ENCODE assay signal across 5 cellular contexts in genomic region chrX:2382433-2383048, GRCh38.
DNase-seq lines count a peak whose midpoint lies in the region; FAIRE-seq and TF ChIP-seq lines count a peak whose summit lies in the region.
"Not testable (repeated sequence)": the region's sequence is repeated elsewhere in the genome, so short reads cannot be mapped to it uniquely, and the experiment has no call there.

No MANE protein-coding gene starts in this region.

- not testable (repeated sequence) for H3K4me3 ChIP-seq in HEK293 (ENCODE audit: low read depth, low read length); astrocyte (ENCODE audit: insufficient read depth, low read depth, low read length); bronchial epithelial cell (ENCODE audit: low read depth, low read length); neuronal stem cell (ENCODE audit: low read length in 2 of 2)

- H2BK12ac ChIP-seq in neuronal stem cell (ENCODE audit: low read length): not testable (repeated sequence)

- CTCF ChIA-PET in HEK293 (lab: Yijun Ruan, JAX): not testable (repeated sequence)

- TF ChIP-seq CTCF in HEK293 (tag by site-specific recombination; IDR thresholded peaks at IDR 0.05); astrocyte (IDR thresholded peaks at IDR 0.05; ENCODE audit: insufficient read depth, low read depth, low read length); bronchial epithelial cell (IDR thresholded peaks at IDR 0.05; ENCODE audit: insufficient read depth, low read length, severe bottlenecking): not testable (repeated sequence)

- DNase-seq in astrocyte (ENCODE audit: low read depth); bronchial epithelial cell (ENCODE audit: low read depth); neuronal stem cell (ENCODE audit: low spot score): not testable (repeated sequence)

- not testable (repeated sequence) for H3K9me3 ChIP-seq in HEK293 (ENCODE audit: control insufficient read depth, insufficient read depth, low read depth, low read length); astrocyte (ENCODE audit: insufficient read depth, low read depth, low read length)
- H3K9me3 ChIP-seq in neuronal stem cell (replicated peaks in 1 of 2; ENCODE audit: control insufficient read depth in 2 of 2, insufficient read depth in 1 of 2, low read depth in 1 of 2, low read length in 2 of 2): peaks cover 15 to 26% of the 10 kb centered on the region in 2 donors

- peak; percentile 13 for FAIRE-seq in astrocyte (lab: Jason Lieb, UNC)
- peak; percentile 76 for FAIRE-seq in bronchial epithelial cell (lab: Jason Lieb, UNC)
- FAIRE-seq in endometrium (lab: Jason Lieb, UNC): peak; percentile 15

- H3K4ac ChIP-seq in neuronal stem cell (ENCODE audit: low read length): not testable (repeated sequence)

- peaks cover 14% of the 10 kb centered on the region for H3K36me3 Mint-ChIP-seq in astrocyte (ENCODE audit: low read depth, unreplicated experiment)

- not testable (repeated sequence) for H3K27me3 Mint-ChIP-seq in astrocyte (ENCODE audit: low read depth, unreplicated experiment)

- H3K79me1 ChIP-seq in neuronal stem cell (ENCODE audit: low read depth, low read length): not testable (repeated sequence)

- H3K4me2 ChIP-seq in astrocyte (ENCODE audit: low read length); neuronal stem cell (ENCODE audit: insufficient read depth, low read length, poor library complexity, severe bottlenecking): not testable (repeated sequence)

- H4K8ac ChIP-seq in neuronal stem cell (ENCODE audit: low read depth, low read length): not testable (repeated sequence)

- H3K36me3 ChIP-seq in HEK293 (ENCODE audit: control insufficient read depth in 2 of 2, insufficient read depth in 1 of 2, low read length in 2 of 2); astrocyte (ENCODE audit: insufficient read depth, low read length); bronchial epithelial cell (ENCODE audit: control insufficient read depth, insufficient read depth, low read length); neuronal stem cell (replicated peaks in 1 of 2; ENCODE audit: control insufficient read depth in 2 of 2, insufficient read depth in 2 of 2, low read length in 2 of 2): not testable (repeated sequence)

- not testable (repeated sequence) for H3K27ac ChIP-seq in HEK293 (ENCODE audit: extremely low read depth, low read depth, low read length); astrocyte (ENCODE audit: low read depth, low read length); neuronal stem cell (replicated peaks; ENCODE audit: low read length)

- H3K4me1 Mint-ChIP-seq in astrocyte (ENCODE audit: low read depth, unreplicated experiment): not testable (repeated sequence)

- H3K23ac ChIP-seq in neuronal stem cell (ENCODE audit: low read depth, low read length, poor library complexity): peak overlapping the region; percentile 9

- POLR2A ChIA-PET in HEK293 (lab: Yijun Ruan, JAX): not testable (repeated sequence)

- not testable (repeated sequence) for H3K14ac ChIP-seq in neuronal stem cell (ENCODE audit: low read length)

- H3K79me2 ChIP-seq in astrocyte (ENCODE audit: insufficient read depth, low read length): peaks cover 15% of the 10 kb centered on the region

- not testable (repeated sequence) for H3K27ac Mint-ChIP-seq in astrocyte (ENCODE audit: unreplicated experiment)

- H4K20me1 ChIP-seq in astrocyte (ENCODE audit: insufficient read depth, low read length): not testable (repeated sequence)

- not testable (repeated sequence) for H3K18ac ChIP-seq in neuronal stem cell (ENCODE audit: low read length)

- not testable (repeated sequence) for H2AK5ac ChIP-seq in neuronal stem cell (ENCODE audit: low read depth, low read length)

- not testable (repeated sequence) for H4K91ac ChIP-seq in neuronal stem cell (ENCODE audit: low read depth, low read length, poor library complexity)

- not testable (repeated sequence) for H3K27me3 ChIP-seq in astrocyte (ENCODE audit: insufficient read depth, low read length); bronchial epithelial cell (ENCODE audit: control insufficient read depth, insufficient read depth, low read length); neuronal stem cell (ENCODE audit: control insufficient read depth in 3 of 3, insufficient read depth in 3 of 3, low read depth in 1 of 3, low read length in 3 of 3)

- H3K9me3 Mint-ChIP-seq in astrocyte (ENCODE audit: unreplicated experiment): not testable (repeated sequence)

- H3K4me3 Mint-ChIP-seq in astrocyte (ENCODE audit: unreplicated experiment): not testable (repeated sequence)

- not testable (repeated sequence) for H2AFZ ChIP-seq in astrocyte (ENCODE audit: low read depth, low read length); neuronal stem cell (ENCODE audit: low read length)

- not testable (repeated sequence) for H2BK120ac ChIP-seq in neuronal stem cell (ENCODE audit: low read depth, low read length)

- WGBS in neuronal stem cell (ENCODE audit: extremely low coverage in 2 of 2, insufficient read length in 2 of 2, insufficient replicate concordance in 1 of 2), 2 donors: no CpG with 5 or more reads among the region's 3 CpGs

- not testable (repeated sequence) for H2BK5ac ChIP-seq in neuronal stem cell (ENCODE audit: low read length)

- H2BK15ac ChIP-seq in neuronal stem cell (ENCODE audit: low read length): not testable (repeated sequence)

- not testable (repeated sequence) for H3K4me1 ChIP-seq in HEK293 (ENCODE audit: control insufficient read depth, insufficient read depth, low read length); astrocyte (ENCODE audit: insufficient read depth, low read length); neuronal stem cell (ENCODE audit: control insufficient read depth in 2 of 2, insufficient read depth in 1 of 2, low read depth in 1 of 2, low read length in 2 of 2)

- not testable (repeated sequence) for H3K9ac ChIP-seq in astrocyte (ENCODE audit: low read length)
- H3K9ac ChIP-seq in neuronal stem cell (ENCODE audit: low read depth, low read length, poor library complexity): peak overlapping the region; percentile 73

TF ChIP-seq in HEK293, 187 proteins besides CTCF, POLR2A, EP300 and RAD21:
- 0 out of 2 replicates have a peak, but pooled peaks have one; percentile 4 for TF ChIP-seq ZNF248 (tag by site-specific recombination; IDR thresholded peaks at IDR 0.05)
- TF ChIP-seq ZNF513 (tag by site-specific recombination; IDR thresholded peaks at IDR 0.05): peak; percentile 98
- TF ChIP-seq ZNF707 (tag by site-specific recombination; IDR thresholded peaks at IDR 0.05): peak; percentile 7; the same call in 1 of the 2 replicates
- TF ChIP-seq ZNF560 (tag by site-specific recombination; IDR thresholded peaks at IDR 0.05; ENCODE audit: borderline replicate concordance): 0 out of 2 replicates have a peak, but pooled peaks have one; percentile 2
